Comparison of ENCODE assay signal across 19 cellular contexts in the genomic region with DNA sequence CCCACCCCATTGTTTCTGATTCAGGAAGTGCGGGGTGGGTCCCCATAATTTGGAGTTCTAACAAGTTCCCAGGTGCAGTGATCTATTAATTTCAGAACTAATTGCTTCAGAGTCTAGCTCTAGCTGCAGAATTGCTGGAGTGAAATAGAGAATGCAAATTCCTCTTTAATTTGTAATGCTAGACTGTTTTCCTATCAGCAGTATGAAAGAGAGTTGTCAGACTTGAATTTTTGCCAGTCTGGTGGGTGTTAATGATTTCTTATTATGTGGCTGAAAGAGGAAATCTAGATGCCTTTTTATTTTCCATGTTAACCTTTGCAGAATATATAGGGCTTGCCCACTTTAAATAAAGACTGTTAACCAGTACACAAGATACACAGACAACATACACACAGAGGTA.
"Had no signal": no experiment of that assay in that cellular context is flagged by ENCODE, and none has a peak within 500 bp of the region (broad histone marks: within the 10 kb centered on the region; RNA-seq: fewer than 3 reads in every experiment).

No MANE protein-coding gene starts in this region.

- H2AFZ ChIP-seq: parathyroid adenoma had no signal

- H3K27me3 ChIP-seq: neutrophil, stomach, testis had no signal

- H3K4me3 ChIP-seq: coronary artery, stomach, testis had no signal

- DNase-seq: activated CD4-positive, alpha-beta T cell treated with anti-CD3 and anti-CD28 coated beads, Interleukin-2, amount 10 ng/mL, durations not matched to agents 24 days and 14 days; activated CD8-positive, alpha-beta T cell treated with anti-CD3 and anti-CD28 coated beads for 36 hours; activated naive CD4-positive, alpha-beta T cell; activated naive CD8-positive, alpha-beta T cell treated with anti-CD3 and anti-CD28 coated beads for 36 hours; activated T-cell treated with anti-CD3 and anti-CD28 coated beads, Interleukin-2, amount 50 U/mL, for 1 hour; amniotic stem cell; erythroblast; foreskin melanocyte; naive thymus-derived CD8-positive, alpha-beta T cell; stimulated activated CD4-positive, alpha-beta T cell treated with anti-CD3 and anti-CD28 coated beads, Interleukin-4, amount 100 ng/mL, for 24 hours; stomach; T-helper 9 cell; testis had no signal

- H3K27ac ChIP-seq: coronary artery, neutrophil, parathyroid adenoma, stomach, testis had no signal

- H3K79me2 ChIP-seq: parathyroid adenoma had no signal

- ATAC-seq: activated CD8-positive, alpha-beta T cell treated with anti-CD3 and anti-CD28 coated beads for 36 hours; activated T-helper 17 cell treated with anti-CD3 and anti-CD28 coated beads, Interleukin-2, amount 50 U/mL, for 72 hours; naive thymus-derived CD8-positive, alpha-beta T cell; sciatic nerve; stimulated activated effector memory CD8-positive, alpha-beta T cell treated with anti-CD3 and anti-CD28 coated beads, Interleukin-12 subunit alpha, Interleukin-12 subunit beta, amount 100 ng/mL, for 72 hours had no signal

- H3K9me3 ChIP-seq: neutrophil, stomach, testis had no signal

- H3K9ac ChIP-seq: parathyroid adenoma had no signal

- H3K4me1 ChIP-seq: parathyroid adenoma, testis had no signal
